8 cellular contexts compared by ENCODE assay signal in genomic region chr2:218396688-218397501, GRCh38. TPM values are rescaled to one million over a fixed set of nuclear protein-coding genes. Genes with fewer than 3 reads are reported as not detected.
A peak's percentile ranks its signal among the peaks of the same experiment; 100 is the strongest.
DNase-seq lines count a peak whose midpoint lies in the region; ATAC-seq lines count a peak whose summit lies in the region.

No MANE protein-coding gene starts in this region.

- H3K4me1 Mint-ChIP-seq in activated CD8-positive, alpha-beta T cell treated with anti-CD3 and anti-CD28 coated beads, Interleukin-2, amount 10 ng/mL, durations not matched to agents 7 days and 5 days (ENCODE audit: low read depth) = peaks cover 40% of the 10 kb centered on the region
- peaks cover 40 to 68% of the 10 kb centered on the region in 2 donors for H3K4me1 Mint-ChIP-seq in stimulated activated naive B cell treated with anti-CD40 and anti-IgM and Interleukin-4, amounts not matched to agents 10 μg/mL and 1 μg/mL and 100 μg/mL, for 72 hours

- peaks cover 43% of the 10 kb centered on the region for H3K4me1 ChIP-seq in effector memory CD4-positive, alpha-beta T cell (ENCODE audit: control insufficient read depth, insufficient read depth, low read length, poor library complexity, severe bottlenecking)
- H3K4me1 ChIP-seq in mesenchymal stem cell (ENCODE audit: control insufficient read depth, insufficient read depth, low read depth, low read length) = peaks cover 47% of the 10 kb centered on the region

- H3K4me3 ChIP-seq in effector memory CD4-positive, alpha-beta T cell (ENCODE audit: insufficient read depth, low read depth, low read length, poor library complexity, severe bottlenecking) = peak overlapping the region; percentile 59
- H3K4me3 ChIP-seq in mesenchymal stem cell (ENCODE audit: insufficient read depth in 1 of 2, low read depth in 1 of 2, low read length in 2 of 2) = peak overlapping the region; percentile 69 to 84

- DNase-seq in DMS 273 (lab: John Stamatoyannopoulos, UW; ENCODE audit: unreplicated experiment) = peak; percentile 79
- no peak for DNase-seq in DMS 273 treated with DMSO at 0.1 percent for 48 hours (lab: John Stamatoyannopoulos, UW)
- peak; percentile 60 to 63 for DNase-seq in NCI-H526 (lab: John Stamatoyannopoulos, UW)
- peak; percentile 91 for DNase-seq in activated CD8-positive, alpha-beta T cell treated with anti-CD3 and anti-CD28 coated beads, Interleukin-2, amount 10 ng/mL, durations not matched to agents 7 days and 5 days
- peak; percentile 66 to 70 (median 70) for DNase-seq in effector memory CD4-positive, alpha-beta T cell
- peak; percentile 79 for DNase-seq in mesenchymal stem cell
- no peak for DNase-seq in stimulated activated naive B cell treated with anti-CD40 and anti-IgM and Interleukin-4, amounts not matched to agents 10 μg/mL and 1 μg/mL and 100 μg/mL, for 72 hours

- H3K36me3 ChIP-seq in effector memory CD4-positive, alpha-beta T cell (ENCODE audit: control insufficient read depth, insufficient read depth, low read length) = peaks cover 4% of the 10 kb centered on the region
- peaks cover 0 to 6% of the 10 kb centered on the region in 2 experiments for H3K36me3 ChIP-seq in mesenchymal stem cell (ENCODE audit: control insufficient read depth in 1 of 2, insufficient read depth in 2 of 2, low read depth in 1 of 2, low read length in 2 of 2)

- peak overlapping the region; percentile 71 for H2AK5ac ChIP-seq in mesenchymal stem cell (ENCODE audit: low read length, severe bottlenecking)

- WGBS in mesenchymal stem cell = 1% methylated on average over 25 of the region's 28 CpGs

- H3K4me3 Mint-ChIP-seq in activated CD8-positive, alpha-beta T cell treated with anti-CD3 and anti-CD28 coated beads, Interleukin-2, amount 10 ng/mL, durations not matched to agents 7 days and 5 days = peak overlapping the region; percentile 85
- peak overlapping the region; percentile 95 to 99 for H3K4me3 Mint-ChIP-seq in stimulated activated naive B cell treated with anti-CD40 and anti-IgM and Interleukin-4, amounts not matched to agents 10 μg/mL and 1 μg/mL and 100 μg/mL, for 72 hours

- ATAC-seq in activated CD8-positive, alpha-beta T cell treated with anti-CD3 and anti-CD28 coated beads, Interleukin-2, amount 10 ng/mL, durations not matched to agents 7 days and 5 days = peak; percentile 3
- no peak for ATAC-seq in stimulated activated naive B cell treated with anti-CD40 and anti-IgM and Interleukin-4, amounts not matched to agents 10 μg/mL and 1 μg/mL and 100 μg/mL, for 72 hours (replicated peaks)
- ATAC-seq in GM21717 (IDR thresholded peaks at IDR 0.05; ENCODE audit: unreplicated experiment) = no peak

- H2BK120ac ChIP-seq in mesenchymal stem cell (ENCODE audit: low read depth, low read length) = peak overlapping the region; percentile 99

- peak overlapping the region in 1 of 2 experiments; percentile 60 for H3K23ac ChIP-seq in mesenchymal stem cell (ENCODE audit: low read length in 2 of 2)

- H3K27ac Mint-ChIP-seq in activated CD8-positive, alpha-beta T cell treated with anti-CD3 and anti-CD28 coated beads, Interleukin-2, amount 10 ng/mL, durations not matched to agents 7 days and 5 days = peak overlapping the region; percentile 96
- H3K27ac Mint-ChIP-seq in stimulated activated naive B cell treated with anti-CD40 and anti-IgM and Interleukin-4, amounts not matched to agents 10 μg/mL and 1 μg/mL and 100 μg/mL, for 72 hours = peak overlapping the region; percentile 97

- H3K9ac ChIP-seq in mesenchymal stem cell (ENCODE audit: low read length) = peak overlapping the region; percentile 93

- peak overlapping the region; percentile 92 for H3K27ac ChIP-seq in effector memory CD4-positive, alpha-beta T cell (ENCODE audit: insufficient read depth, low read length, poor library complexity, severe bottlenecking)
- peak overlapping the region; percentile 98 for H3K27ac ChIP-seq in mesenchymal stem cell (ENCODE audit: low read length, poor library complexity, severe bottlenecking)

- POLR2A ChIA-PET in activated CD8-positive, alpha-beta T cell treated with anti-CD3 and anti-CD28 coated beads, Interleukin-2, amount 10 ng/mL, durations not matched to agents 7 days and 5 days (lab: Charles Lee) = interaction anchor here (0.6 to 2.4 kb wide), 14 partner anchors 8 to 276 kb away, joined by 3 to 23 read pairs (median 4); partner anchors contain the start of genes AAMP, PNKD, TMBIM1 and USP37

- peak overlapping the region in 1 of 2 experiments; percentile 57 for H3K14ac ChIP-seq in mesenchymal stem cell (ENCODE audit: low read length in 2 of 2)

- H2AFZ ChIP-seq in mesenchymal stem cell (ENCODE audit: low read depth, low read length) = peak overlapping the region; percentile 63

- CTCF ChIA-PET in activated CD8-positive, alpha-beta T cell treated with anti-CD3 and anti-CD28 coated beads, Interleukin-2, amount 10 ng/mL, durations not matched to agents 7 days and 5 days (lab: Charles Lee) = interaction anchor here (0.6 to 2.2 kb wide), 24 partner anchors 9 to 251 kb away, joined by 3 to 21 read pairs (median 4); partner anchors contain the start of genes AAMP, CATIP and PNKD

- no peaks in the 10 kb centered on the region for H3K27me3 ChIP-seq in effector memory CD4-positive, alpha-beta T cell (replicated peaks; ENCODE audit: control insufficient read depth, insufficient read depth, low read length, poor library complexity, severe bottlenecking)
- H3K27me3 ChIP-seq in mesenchymal stem cell (ENCODE audit: control insufficient read depth in 1 of 2, insufficient read depth in 1 of 2, low read length in 2 of 2) = no peaks in the 10 kb centered on the region

- no peaks in the 10 kb centered on the region for H3K9me3 Mint-ChIP-seq in activated CD8-positive, alpha-beta T cell treated with anti-CD3 and anti-CD28 coated beads, Interleukin-2, amount 10 ng/mL, durations not matched to agents 7 days and 5 days (ENCODE audit: insufficient read depth)
- no peaks in the 10 kb centered on the region for H3K9me3 Mint-ChIP-seq in stimulated activated naive B cell treated with anti-CD40 and anti-IgM and Interleukin-4, amounts not matched to agents 10 μg/mL and 1 μg/mL and 100 μg/mL, for 72 hours

- no peaks in the 10 kb centered on the region for H3K79me1 ChIP-seq in mesenchymal stem cell (replicated peaks; ENCODE audit: low read length, poor library complexity, severe bottlenecking)

- peak overlapping the region; percentile 90 to 93 for H3K4ac ChIP-seq in mesenchymal stem cell (ENCODE audit: low read depth in 1 of 2, low read length in 2 of 2)

- peak overlapping the region; percentile 92 to 97 for H3K18ac ChIP-seq in mesenchymal stem cell (ENCODE audit: low read depth in 1 of 2, low read length in 2 of 2)

- H3K9me3 ChIP-seq in effector memory CD4-positive, alpha-beta T cell (ENCODE audit: control insufficient read depth, low read length) = no peaks in the 10 kb centered on the region
- no peaks in the 10 kb centered on the region for H3K9me3 ChIP-seq in mesenchymal stem cell (ENCODE audit: control insufficient read depth, low read length)

- peak overlapping the region; percentile 60 for H3K4me2 ChIP-seq in mesenchymal stem cell (ENCODE audit: low read length, poor library complexity, severe bottlenecking)

- no peaks in the 10 kb centered on the region for H3K27me3 Mint-ChIP-seq in activated CD8-positive, alpha-beta T cell treated with anti-CD3 and anti-CD28 coated beads, Interleukin-2, amount 10 ng/mL, durations not matched to agents 7 days and 5 days (ENCODE audit: low read depth)
- peaks cover 0 to 7% of the 10 kb centered on the region in 2 donors for H3K27me3 Mint-ChIP-seq in stimulated activated naive B cell treated with anti-CD40 and anti-IgM and Interleukin-4, amounts not matched to agents 10 μg/mL and 1 μg/mL and 100 μg/mL, for 72 hours

- peaks cover 8% of the 10 kb centered on the region for H3K36me3 Mint-ChIP-seq in activated CD8-positive, alpha-beta T cell treated with anti-CD3 and anti-CD28 coated beads, Interleukin-2, amount 10 ng/mL, durations not matched to agents 7 days and 5 days (ENCODE audit: low read depth)
- H3K36me3 Mint-ChIP-seq in stimulated activated naive B cell treated with anti-CD40 and anti-IgM and Interleukin-4, amounts not matched to agents 10 μg/mL and 1 μg/mL and 100 μg/mL, for 72 hours = no peaks in the 10 kb centered on the region

- peak overlapping the region; percentile 93 for H2BK5ac ChIP-seq in mesenchymal stem cell (ENCODE audit: low read depth, low read length, poor library complexity, severe bottlenecking)

- peak overlapping the region; percentile 85 for H4K91ac ChIP-seq in mesenchymal stem cell (ENCODE audit: low read length)

- H2BK15ac ChIP-seq in mesenchymal stem cell (ENCODE audit: low read depth, poor library complexity, severe bottlenecking) = peak overlapping the region; percentile 44

- H2BK12ac ChIP-seq in mesenchymal stem cell (ENCODE audit: low read length in 2 of 2) = peak overlapping the region; percentile 20 to 95

- peak overlapping the region; percentile 89 for H4K8ac ChIP-seq in mesenchymal stem cell (ENCODE audit: low read length)

RNA-seq across cellular contexts. Expression of gene CTDSP1, which starts 2.8 kb away (rescaled TPM):
- total RNA-seq in activated CD8-positive, alpha-beta T cell treated with anti-CD3 and anti-CD28 coated beads, Interleukin-2, amount 10 ng/mL, durations not matched to agents 7 days and 5 days = 100 to 1,000 TPM; 175 to 185 TPM
- polyA plus RNA-seq in mesenchymal stem cell (2013, experiment 1 of 2) = 65.2 TPM
- polyA plus RNA-seq in mesenchymal stem cell (2013, experiment 2 of 2) = 63.8 TPM

RNA-seq across cellular contexts. Expression of gene SLC11A1, which starts 14.8 kb away (rescaled TPM):
- under 1 TPM; 0.21 to 0.29 TPM for total RNA-seq in activated CD8-positive, alpha-beta T cell treated with anti-CD3 and anti-CD28 coated beads, Interleukin-2, amount 10 ng/mL, durations not matched to agents 7 days and 5 days
- 0.10 TPM for polyA plus RNA-seq in mesenchymal stem cell (2013, experiment 1 of 2)
- polyA plus RNA-seq in mesenchymal stem cell (2013, experiment 2 of 2) = 0.10 TPM

RNA-seq across cellular contexts. Expression of gene VIL1, which starts 22.0 kb away (rescaled TPM):
- total RNA-seq in activated CD8-positive, alpha-beta T cell treated with anti-CD3 and anti-CD28 coated beads, Interleukin-2, amount 10 ng/mL, durations not matched to agents 7 days and 5 days = not detected
- polyA plus RNA-seq in mesenchymal stem cell (2013, experiment 1 of 2) = not detected
- under 0.01 TPM for polyA plus RNA-seq in mesenchymal stem cell (2013, experiment 2 of 2)

RNA-seq across cellular contexts. Expression of gene CATIP, which starts 40.2 kb away (rescaled TPM):
- not detected for total RNA-seq in activated CD8-positive, alpha-beta T cell treated with anti-CD3 and anti-CD28 coated beads, Interleukin-2, amount 10 ng/mL, durations not matched to agents 7 days and 5 days
- polyA plus RNA-seq in mesenchymal stem cell (2013, experiment 1 of 2) = not detected
- not detected for polyA plus RNA-seq in mesenchymal stem cell (2013, experiment 2 of 2)

Comparison
In these comparisons a context has a peak if more than half of its experiments do, and no peak if none do; other contexts are left out.
1. DNase-seq: peak in DMS 273 (single experiment), NCI-H526 (2 of 2), activated CD8-positive, alpha-beta T cell treated with anti-CD3 and anti-CD28 coated beads, Interleukin-2, amount 10 ng/mL, durations not matched to agents 7 days and 5 days (single experiment), effector memory CD4-positive, alpha-beta T cell (3 of 3) and mesenchymal stem cell (single experiment); none in DMS 273 treated with DMSO at 0.1 percent for 48 hours (single experiment) and stimulated activated naive B cell treated with anti-CD40 and anti-IgM and Interleukin-4, amounts not matched to agents 10 μg/mL and 1 μg/mL and 100 μg/mL, for 72 hours (single experiment).